ENCODE assay signal across 23 cellular contexts in genomic region chr12:103848917-103849491, GRCh38. TPM values are rescaled to one million over a fixed set of nuclear protein-coding genes. Genes with fewer than 3 reads are reported as not detected.
DNase-seq lines count a peak whose midpoint lies in the region; ATAC-seq, FAIRE-seq and TF ChIP-seq lines count a peak whose summit lies in the region.
"Had no signal": no experiment of that assay in that cellular context is flagged by ENCODE, and none has a peak within 500 bp of the region (broad histone marks: within the 10 kb centered on the region; RNA-seq: fewer than 3 reads in every experiment).

No MANE protein-coding gene starts in this region.

- no TSS peak for BruUV-seq in K562 (replicated peaks; lab: Mats Ljungman, UMichigan)

- H3K4me3 ChIP-seq in K562 (no peak overlapping the region), sigmoid colon (no peak overlapping the region)
- H3K4me3 ChIP-seq: body of pancreas, PC-9, SJCRH30 had no signal

- DNase-seq in K562 (ENCODE audit: extremely low read depth in 1 of 4, low spot score in 3 of 4) (no peak), left cardiac atrium (no peak), sigmoid colon (peak; percentile 92)
- no peak for DNase-seq in activated CD4-positive, CD25-positive, alpha-beta regulatory T cell (lab: John Stamatoyannopoulos, UW)
- DNase-seq in stimulated activated CD4-positive, alpha-beta T cell treated with anti-CD3 and anti-CD28 coated beads, Interleukin-1b, Interleukin-23, amount 100 ng/mL, for 48 hours, result no peak
- DNase-seq: ACHN; activated B cell treated with CpG ODN at 0.5 μM for 24 hours; activated CD8-positive, alpha-beta T cell treated with anti-CD3 and anti-CD28 coated beads, Interleukin-2, amount 10 ng/mL, durations not matched to agents 7 days and 5 days; activated naive CD4-positive, alpha-beta T cell treated with anti-CD3 and anti-CD28 coated beads, Interleukin-2, amount 50 U/mL, for 16 hours; activated T-cell treated with anti-CD3 and anti-CD28 coated beads, Interleukin-2, amount 50 U/mL, for 24 hours; body of pancreas; glutamatergic neuron; naive B cell; NCI-H1436; NCI-H82; PC-9; SJCRH30; stimulated activated CD4-positive, alpha-beta T cell treated with anti-CD3 and anti-CD28 coated beads, Interleukin-2, amount 100 ng/mL, for 24 hours had no signal

- POLR2A ChIA-PET in K562 (lab: Yijun Ruan, JAX), result no interaction called here

- 20% methylated on average over 4 of the region's 4 CpGs for WGBS in K562 (ENCODE audit: insufficient coverage, low coverage, missing lambda C conversion rate)
- WGBS in sigmoid colon, 2 donors, result 87 to 88% methylated on average over 4 of the region's 4 CpGs

- H3K4me2 ChIP-seq in K562 (ENCODE audit: insufficient read depth, low read length), result no peak overlapping the region
- H3K4me2 ChIP-seq: PC-9 had no signal

- TF ChIP-seq POLR2A in K562 (conservative IDR thresholded peaks at IDR 0.05) (no peak), sigmoid colon (IDR thresholded peaks at IDR 0.05) (no peak)

- no peak for FAIRE-seq in K562 (lab: Jason Lieb, UNC)
- FAIRE-seq: GM19239, H54 had no signal

- no peaks in the 10 kb centered on the region for H3K79me2 ChIP-seq in K562 (ENCODE audit: control insufficient read depth, insufficient read depth, low read length)

- H3K27me3 ChIP-seq in K562 (ENCODE audit: control insufficient read depth in 2 of 2, insufficient read depth in 2 of 2, low read length in 2 of 2) (peaks cover 2 to 4% of the 10 kb centered on the region in 2 experiments; a peak in 1 of 5 replicates), sigmoid colon (no peaks in the 10 kb centered on the region)
- H3K27me3 ChIP-seq: body of pancreas, SJCRH30 had no signal

- TF ChIP-seq CTCF in C4-2B (conservative IDR thresholded peaks at IDR 0.05) (no peak), K562 (IDR thresholded peaks at IDR 0.05 in 2 of 3, conservative IDR thresholded peaks at IDR 0.05 in 1 of 3; ENCODE audit: insufficient read depth in 2 of 3, low read depth in 1 of 3, low read length in 3 of 3) (no peak), sigmoid colon (IDR thresholded peaks at IDR 0.05) (peak in 1 of 4 experiments; percentile 42)

- no peaks in the 10 kb centered on the region for H3K4me1 ChIP-seq in K562 (replicated peaks in 1 of 2; ENCODE audit: control insufficient read depth in 2 of 2, insufficient read depth in 2 of 2, low read length in 2 of 2)
- H3K4me1 ChIP-seq in sigmoid colon, result peaks cover 0 to 96% (median 87%) of the 10 kb centered on the region in 4 donors

- intact Hi-C loops in K562 (cut with micrococcal nuclease), result no loop called here
- intact Hi-C loops in left cardiac atrium (cut with DNase I), result no loop called here
- intact Hi-C loops in sigmoid colon (cut with DNase I), result no loop called here

- no peak overlapping the region for H2AFZ ChIP-seq in K562 (ENCODE audit: low read depth, low read length)
- H2AFZ ChIP-seq: PC-9 had no signal

- CTCF ChIA-PET in K562 (lab: Yijun Ruan, JAX; ENCODE audit: low intra/inter-chr PET ratio), result no interaction called here

- no peak overlapping the region for H3K9ac ChIP-seq in K562 (ENCODE audit: insufficient read depth in 1 of 2, low read depth in 2 of 2, low read length in 2 of 2)

- no peaks in the 10 kb centered on the region for H3K9me1 ChIP-seq in K562 (ENCODE audit: control insufficient read depth, insufficient read depth, low read length)

- TF ChIP-seq EP300 in K562 (IDR thresholded peaks at IDR 0.05; ENCODE audit: low read length), result no peak
- peak; percentile 96 to 99 (median 98) for TF ChIP-seq EP300 in sigmoid colon (IDR thresholded peaks at IDR 0.05)

- in situ Hi-C loops in K562 (cut with MboI), result no loop called here

- H3K9me3 ChIP-seq in K562 (replicated peaks; ENCODE audit: control insufficient read depth, insufficient read depth, low read depth, low read length), result no peaks in the 10 kb centered on the region
- H3K9me3 ChIP-seq in sigmoid colon, result no peaks in the 10 kb centered on the region
- H3K9me3 ChIP-seq: body of pancreas, SJCRH30 had no signal

- TF ChIP-seq RAD21 in K562 (CRISPR knock-in tag; conservative IDR thresholded peaks at IDR 0.05 in 1 of 2, IDR thresholded peaks at IDR 0.05 in 1 of 2), result no peak

- ATAC-seq in K562 (no peak), left cardiac atrium (peak; percentile 50 to 54), HG02798 (IDR thresholded peaks at IDR 0.05; ENCODE audit: poor library complexity, unreplicated experiment) (no peak), GM18909 (IDR thresholded peaks at IDR 0.05; ENCODE audit: poor library complexity, unreplicated experiment) (no peak)
- ATAC-seq: activated CD8-positive, alpha-beta T cell treated with anti-CD3 and anti-CD28 coated beads, Interleukin-2, amount 10 ng/mL, durations not matched to agents 7 days and 5 days; body of pancreas had no signal

- peak overlapping the region; percentile 55; the same call in 1 of the 2 replicates for H3K27ac ChIP-seq in C4-2B
- no peak overlapping the region for H3K27ac ChIP-seq in K562 (ENCODE audit: extremely low read depth, low read depth, low read length)
- H3K27ac ChIP-seq in sigmoid colon, result peak overlapping the region; percentile 91 to 99 (median 94)
- H3K27ac ChIP-seq: PC-9, SJCRH30 had no signal

- no peaks in the 10 kb centered on the region for H4K20me1 ChIP-seq in K562 (replicated peaks; ENCODE audit: control insufficient read depth, insufficient read depth, low read length)

- H3K36me3 ChIP-seq in K562 (ENCODE audit: control insufficient read depth, insufficient read depth, low read length) (no peaks in the 10 kb centered on the region), sigmoid colon (no peaks in the 10 kb centered on the region)
- H3K36me3 ChIP-seq: SJCRH30 had no signal

TF ChIP-seq in K562, 482 proteins besides CTCF, POLR2A, EP300 and RAD21:
- TF ChIP-seq HNRNPLL (IDR thresholded peaks at IDR 0.05; ENCODE audit: low read depth, low read length, poor library complexity, severe bottlenecking) (no peak), NFIC (IDR thresholded peaks at IDR 0.05) (peak; percentile 61)
TF ChIP-seq in K562: peak in this region for 1.

RNA-seq across cellular contexts. Expression of gene NT5DC3, which starts 8.0 kb away (rescaled TPM):
- total RNA-seq in K562 (2011; cell fraction: chromatin; rRNA removed; ENCODE audit: low replicate concordance), result 39.6 and 65.6 TPM in 2 replicates
- 22.3 and 29.6 TPM in 2 replicates for total RNA-seq in K562 (2011; cell fraction: nucleolus; rRNA removed)
- total RNA-seq in K562 (2011; cell fraction: nucleoplasm; rRNA removed), result 35.5 and 41.1 TPM in 2 replicates
- total RNA-seq in K562 (2014; rRNA removed), result 20.4 and 24.5 TPM in 2 replicates
- total RNA-seq in K562 (2014; rRNA removed; fragmentation: Illumina TruSeq; extraction: Trizol), result 29.8 and 33.2 TPM in 2 replicates
- total RNA-seq in K562 (2015; rRNA removed; fragmentation: Illumina TruSeq; extraction: Trizol), result 23.5 and 25.7 TPM in 2 replicates
- total RNA-seq in K562 (2021), result 26.2 and 30.7 TPM in 2 replicates
- polyA plus RNA-seq in K562 (2011; rRNA removed), result 6.3 and 11.0 TPM in 2 replicates
- 3.8 and 11.5 TPM in 2 replicates for polyA plus RNA-seq in K562 (2011; cell fraction: cytosol; rRNA removed)
- polyA plus RNA-seq in K562 (2011; cell fraction: nucleus; rRNA removed), result 12.9 and 20.4 TPM in 2 replicates
- polyA plus RNA-seq in K562 (2012), result 6.8 and 9.8 TPM in 2 replicates
- 14.9 and 16.2 TPM in 2 replicates for polyA plus RNA-seq in K562 (2014; fragmentation: Illumina TruSeq; extraction: Trizol)
- 10 to 100 TPM; 14.2 to 33.5 TPM for polyA plus RNA-seq in K562 (2014; fragmentation: Nextera tagmentation; extraction: Ambion mirVana)
- 18.8 and 19.8 TPM in 2 replicates for polyA plus RNA-seq in K562 (2014; rRNA removed)
- 12.7 and 24.4 TPM in 2 replicates for polyA minus RNA-seq in K562 (2011; rRNA and poly(A)+ RNA removed)
- polyA minus RNA-seq in K562 (2011; cell fraction: cytosol; rRNA and poly(A)+ RNA removed), result 6.4 and 13.5 TPM in 2 replicates
- 6.9 and 22.4 TPM in 2 replicates for polyA minus RNA-seq in K562 (2011; cell fraction: nucleus; rRNA and poly(A)+ RNA removed)
- total RNA-seq in left cardiac atrium, result 1 to 10 TPM; 2.4 to 4.9 TPM
- total RNA-seq in sigmoid colon, result 100 to 1,000 TPM; 179 to 346 (median 240) TPM
- 1 to 10 TPM in 2 of 3 donors, under 1 TPM in 1; 0.23 to 6.8 (median 1.8) TPM for polyA plus RNA-seq in sigmoid colon

Comparison
In these comparisons a context has a peak if more than half of its experiments do, and no peak if none do; other contexts are left out.
1. ATAC-seq: peak in left cardiac atrium (2 of 2); none in K562 (single experiment), HG02798 (single experiment) and GM18909 (single experiment).